Comparison of ENCODE assay signal across 8 cellular contexts in the genomic region with DNA sequence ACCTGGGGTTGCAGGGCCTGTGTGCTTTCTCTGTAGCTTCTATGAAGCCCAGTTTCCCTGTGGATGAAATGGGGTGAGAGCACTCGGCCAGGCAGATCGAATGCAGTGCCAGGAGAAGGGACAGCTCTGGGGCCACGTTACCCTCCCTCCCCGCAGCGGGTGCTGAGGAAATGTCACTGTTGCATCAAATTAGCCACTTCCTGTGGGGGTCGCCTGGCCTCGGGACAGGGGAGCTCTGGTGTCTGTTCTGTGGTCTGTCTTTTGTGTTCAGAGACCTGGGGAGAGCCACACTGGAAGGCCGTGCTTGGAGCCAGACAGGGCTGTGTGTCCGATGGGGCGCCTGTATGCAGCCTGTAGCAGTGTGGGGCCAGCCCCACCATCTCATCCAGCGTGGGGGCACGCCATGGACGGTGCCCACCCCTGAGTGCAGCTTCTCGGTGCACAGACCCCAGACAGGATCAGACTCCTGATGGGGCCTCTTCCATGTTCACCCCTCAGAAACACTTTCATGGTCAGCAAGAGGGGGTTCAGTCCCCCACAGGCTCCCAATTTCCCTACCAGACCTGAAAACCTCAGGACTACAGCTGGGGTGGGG. TPM values are rescaled to one million over a fixed set of nuclear protein-coding genes. Genes with fewer than 3 reads are reported as not detected.
DNase-seq lines count a peak whose midpoint lies in the region; ATAC-seq and TF ChIP-seq lines count a peak whose summit lies in the region.

No MANE protein-coding gene starts in this region.

- H4K20me1 ChIP-seq in Loucy (ENCODE audit: insufficient read depth, low read length, poor library complexity, severe bottlenecking) (peaks cover 57% of the 10 kb centered on the region), smooth muscle cell (ENCODE audit: low read depth) (peaks cover 98% of the 10 kb centered on the region)

- no peak for TF ChIP-seq CTCF in Loucy (conservative IDR thresholded peaks at IDR 0.05; ENCODE audit: low read length)
- no peak for TF ChIP-seq CTCF in smooth muscle cell (IDR thresholded peaks at IDR 0.05; ENCODE audit: borderline replicate concordance, insufficient read depth, poor library complexity, severe bottlenecking)

- H3K36me3 Mint-ChIP-seq in CD8-positive, alpha-beta memory T cell = no peaks in the 10 kb centered on the region
- H3K36me3 Mint-ChIP-seq in activated naive CD4-positive, alpha-beta T cell treated with anti-CD3 and anti-CD28 coated beads, Interleukin-2, amount 10 ng/mL, durations not matched to agents 7 days and 5 days = no peaks in the 10 kb centered on the region

- POLR2A ChIA-PET in CD8-positive, alpha-beta memory T cell (lab: Charles Lee) = interaction anchor here (0.5 to 2.2 kb wide), 2 partner anchors 14 to 187 kb away, joined by 7 to 10 read pairs; a partner anchor contains a TSS

- peaks cover 14 to 24% (median 14%) of the 10 kb centered on the region in 3 donors for H3K4me1 Mint-ChIP-seq in CD8-positive, alpha-beta memory T cell
- H3K4me1 Mint-ChIP-seq in activated naive CD4-positive, alpha-beta T cell treated with anti-CD3 and anti-CD28 coated beads, Interleukin-2, amount 10 ng/mL, durations not matched to agents 7 days and 5 days = peaks cover 16% of the 10 kb centered on the region

- H3K27ac ChIP-seq in CD8-positive, alpha-beta memory T cell (ENCODE audit: low read depth, low read length) = no peak overlapping the region
- peak overlapping the region; percentile 41 for H3K27ac ChIP-seq in smooth muscle cell (ENCODE audit: low read depth)

- H3K27ac Mint-ChIP-seq in CD8-positive, alpha-beta memory T cell = peak overlapping the region; percentile 74 to 91 (median 82)
- H3K27ac Mint-ChIP-seq in activated naive CD4-positive, alpha-beta T cell treated with anti-CD3 and anti-CD28 coated beads, Interleukin-2, amount 10 ng/mL, durations not matched to agents 7 days and 5 days = peak overlapping the region; percentile 66

- peaks cover 0 to 2% of the 10 kb centered on the region in 2 donors for H3K27me3 Mint-ChIP-seq in CD8-positive, alpha-beta memory T cell
- H3K27me3 Mint-ChIP-seq in activated naive CD4-positive, alpha-beta T cell treated with anti-CD3 and anti-CD28 coated beads, Interleukin-2, amount 10 ng/mL, durations not matched to agents 7 days and 5 days = no peaks in the 10 kb centered on the region

- 32% methylated on average over 14 of the region's 14 CpGs for WGBS in smooth muscle cell (ENCODE audit: low lambda C conversion rate)

- H3K36me3 ChIP-seq in CD8-positive, alpha-beta memory T cell (ENCODE audit: insufficient read depth, low read length) = no peaks in the 10 kb centered on the region
- H3K36me3 ChIP-seq in Loucy (ENCODE audit: insufficient read depth, low read length) (peaks cover 32% of the 10 kb centered on the region; the same call in 1 of the 2 replicates), smooth muscle cell (ENCODE audit: low read depth) (no peaks in the 10 kb centered on the region)

- peak overlapping the region; percentile 80 for H3K4me2 ChIP-seq in Loucy (ENCODE audit: low read depth, low read length, poor library complexity, severe bottlenecking)
- peak overlapping the region; percentile 63 for H3K4me2 ChIP-seq in smooth muscle cell

- H3K9me3 ChIP-seq in CD8-positive, alpha-beta memory T cell (ENCODE audit: low read length) = no peaks in the 10 kb centered on the region
- H3K9me3 ChIP-seq in Loucy (ENCODE audit: insufficient read depth, low read depth, low read length) (no peaks in the 10 kb centered on the region), smooth muscle cell (replicated peaks; ENCODE audit: low read depth) (no peaks in the 10 kb centered on the region)

- no peaks in the 10 kb centered on the region for H3K27me3 ChIP-seq in CD8-positive, alpha-beta memory T cell (ENCODE audit: insufficient read depth, low read length, poor library complexity, severe bottlenecking)
- H3K27me3 ChIP-seq in Loucy (ENCODE audit: insufficient read depth, low read length, poor library complexity, severe bottlenecking) (no peaks in the 10 kb centered on the region), smooth muscle cell (ENCODE audit: low read depth) (no peaks in the 10 kb centered on the region)

- no peaks in the 10 kb centered on the region for H3F3A ChIP-seq in Loucy (ENCODE audit: low read depth)
- no peaks in the 10 kb centered on the region for H3F3A ChIP-seq in smooth muscle cell (ENCODE audit: low read depth)

- ATAC-seq in GM19467 (IDR thresholded peaks at IDR 0.05; ENCODE audit: unreplicated experiment) (peak; percentile 55), HG02571 (IDR thresholded peaks at IDR 0.05; ENCODE audit: unreplicated experiment) (no peak)

- H3K4me3 ChIP-seq in CD8-positive, alpha-beta memory T cell (ENCODE audit: low read length) = peak overlapping the region; percentile 53
- peak overlapping the region; percentile 64 for H3K4me3 ChIP-seq in Loucy (ENCODE audit: low read length, poor library complexity, severe bottlenecking)
- no peak overlapping the region for H3K4me3 ChIP-seq in smooth muscle cell

- CTCF ChIA-PET in CD8-positive, alpha-beta memory T cell (lab: Charles Lee) = interaction anchor here (1.2 to 3.7 kb wide), 4 partner anchors 9 to 74 kb away, joined by 3 to 19 read pairs (median 5); no protein-coding TSS in a partner anchor
- CTCF ChIA-PET in activated naive CD4-positive, alpha-beta T cell treated with anti-CD3 and anti-CD28 coated beads, Interleukin-2, amount 10 ng/mL, durations not matched to agents 7 days and 5 days (lab: Charles Lee) = interaction anchor here (1.2 to 3.0 kb wide), 2 partner anchors 64 to 165 kb away, joined by 3 to 13 read pairs; no protein-coding TSS in a partner anchor

- peak overlapping the region in 6 of 7 donors; percentile 79 to 89 (median 84) for H3K4me3 Mint-ChIP-seq in CD8-positive, alpha-beta memory T cell
- peak overlapping the region; percentile 23 for H3K4me3 Mint-ChIP-seq in activated naive CD4-positive, alpha-beta T cell treated with anti-CD3 and anti-CD28 coated beads, Interleukin-2, amount 10 ng/mL, durations not matched to agents 7 days and 5 days

- peaks cover 44% of the 10 kb centered on the region for H3K79me2 ChIP-seq in Loucy (ENCODE audit: insufficient read depth, low read length)
- peaks cover 60% of the 10 kb centered on the region for H3K79me2 ChIP-seq in smooth muscle cell (ENCODE audit: low read depth)

- H3K4me1 ChIP-seq in CD8-positive, alpha-beta memory T cell (ENCODE audit: insufficient read depth, low read length) = peaks cover 15% of the 10 kb centered on the region
- peaks cover 33% of the 10 kb centered on the region for H3K4me1 ChIP-seq in Loucy (ENCODE audit: insufficient read depth, low read length, poor library complexity, severe bottlenecking)
- H3K4me1 ChIP-seq in smooth muscle cell (ENCODE audit: low read depth) = peaks cover 16% of the 10 kb centered on the region

- no peaks in the 10 kb centered on the region for H3K9me2 ChIP-seq in Loucy (replicated peaks; ENCODE audit: low read depth, low read length)

- no peak overlapping the region for H2AFZ ChIP-seq in Loucy (ENCODE audit: low read length)
- no peak overlapping the region for H2AFZ ChIP-seq in smooth muscle cell (ENCODE audit: low read depth)

- H3K9ac ChIP-seq in Loucy (ENCODE audit: low read depth, low read length, poor library complexity, severe bottlenecking) (peak overlapping the region; percentile 28), smooth muscle cell (ENCODE audit: low read depth) (no peak overlapping the region)

- DNase-seq in CD8-positive, alpha-beta memory T cell = peak; percentile 18 to 68 (median 49)
- DNase-seq in activated naive CD4-positive, alpha-beta T cell treated with anti-CD3 and anti-CD28 coated beads, Interleukin-2, amount 10 ng/mL, durations not matched to agents 7 days and 5 days = peak; percentile 61
- DNase-seq in smooth muscle cell (lab: John Stamatoyannopoulos, UW; ENCODE audit: unreplicated experiment) (no peak), NCI-H2029 (lab: John Stamatoyannopoulos, UW) (no peak), medulla oblongata (ENCODE audit: extremely low spot score) (no peak)

- H3K9me3 Mint-ChIP-seq in CD8-positive, alpha-beta memory T cell = no peaks in the 10 kb centered on the region
- H3K9me3 Mint-ChIP-seq in activated naive CD4-positive, alpha-beta T cell treated with anti-CD3 and anti-CD28 coated beads, Interleukin-2, amount 10 ng/mL, durations not matched to agents 7 days and 5 days = no peaks in the 10 kb centered on the region

RNA-seq across cellular contexts. Expression of a gene that starts 13.6 kb away (rescaled TPM):
- 10 to 100 TPM; 20.2 to 22.2 TPM for total RNA-seq in CD8-positive, alpha-beta memory T cell
- 2.1 TPM for polyA plus RNA-seq in CD8-positive, alpha-beta memory T cell
- total RNA-seq in smooth muscle cell = 42.9 and 51.5 TPM in 2 replicates
- polyA plus RNA-seq in smooth muscle cell = 153 and 179 TPM in 2 replicates

RNA-seq across cellular contexts. Expression of a gene that starts 42.6 kb away (rescaled TPM):
- under 1 TPM in 1 of 2 experiments, not detected in 1; 0.07 TPM for total RNA-seq in CD8-positive, alpha-beta memory T cell
- 0.08 TPM for polyA plus RNA-seq in CD8-positive, alpha-beta memory T cell
- 1.1 and 1.4 TPM in 2 replicates for total RNA-seq in smooth muscle cell
- polyA plus RNA-seq in smooth muscle cell = 0.63 and 2.4 TPM in 2 replicates

Comparison
In these comparisons a context has a peak if more than half of its experiments do, and no peak if none do; other contexts are left out.
1. DNase-seq: peak in CD8-positive, alpha-beta memory T cell (5 of 5) and activated naive CD4-positive, alpha-beta T cell treated with anti-CD3 and anti-CD28 coated beads, Interleukin-2, amount 10 ng/mL, durations not matched to agents 7 days and 5 days (single experiment); none in smooth muscle cell (single experiment), NCI-H2029 (single experiment) and medulla oblongata (single experiment).